ENCODE assay signal across 1 cellular context in genomic region chr3:25367025-25367424, GRCh38.
TF ChIP-seq lines count a peak whose summit lies in the region.

No MANE protein-coding gene starts in this region.

TF ChIP-seq in HepG2, 621 proteins besides CTCF, POLR2A, EP300 and RAD21 (continued from another document):
- TF ChIP-seq GLI4 (CRISPR knock-in tag; IDR thresholded peaks at IDR 0.05; ENCODE audit: borderline replicate concordance) (no peak), ZNF816 (CRISPR knock-in tag; IDR thresholded peaks at IDR 0.05; ENCODE audit: borderline replicate concordance) (no peak), TBP (CRISPR knock-in tag; IDR thresholded peaks at IDR 0.05) (no peak)
